8 cellular contexts compared by ENCODE assay signal in genomic region chr9:130701059-130702022, GRCh38. TPM values are rescaled to one million over a fixed set of nuclear protein-coding genes. Genes with fewer than 3 reads are reported as not detected.
DNase-seq lines count a peak whose midpoint lies in the region; ATAC-seq, FAIRE-seq and TF ChIP-seq lines count a peak whose summit lies in the region.

No MANE protein-coding gene starts in this region.

- no peak for TF ChIP-seq POLR2A in gastroesophageal sphincter (IDR thresholded peaks at IDR 0.05)

- H3K4me1 Mint-ChIP-seq in type B pancreatic cell (ENCODE audit: unreplicated experiment): peaks cover 4% of the 10 kb centered on the region

- FAIRE-seq in pancreas (lab: Jason Lieb, UNC): no peak

- no peaks in the 10 kb centered on the region for H3K9me3 Mint-ChIP-seq in type B pancreatic cell

- H3K27me3 ChIP-seq in RWPE2 (ENCODE audit: insufficient read depth, poor library complexity, severe bottlenecking) (no peaks in the 10 kb centered on the region), gastroesophageal sphincter (no peaks in the 10 kb centered on the region), pancreas (no peaks in the 10 kb centered on the region)

- no peak for TF ChIP-seq EP300 in gastroesophageal sphincter (IDR thresholded peaks at IDR 0.05)

- DNase-seq in COLO668 (lab: John Stamatoyannopoulos, UW; ENCODE audit: unreplicated experiment): peak; percentile 74
- peak; percentile 62 for DNase-seq in HuH-7.5 (ENCODE audit: low spot score)
- DNase-seq in RWPE2 (ENCODE audit: low spot score): no peak
- DNase-seq in activated gamma-delta T cell treated with anti-CD3 and anti-CD28 coated beads, Interleukin-2, amount 50 U/mL, for 16 hours (ENCODE audit: low read depth): peak; percentile 55
- peak; percentile 55 to 89 (median 76) for DNase-seq in pancreas
- DNase-seq in type B pancreatic cell (ENCODE audit: extremely low spot score, unreplicated experiment): peak; percentile 89

- H3K4me3 ChIP-seq in RWPE2 (ENCODE audit: severe bottlenecking) (no peak overlapping the region), gastroesophageal sphincter (no peak overlapping the region), pancreas (no peak overlapping the region)

- peaks cover 30% of the 10 kb centered on the region for H3K36me3 Mint-ChIP-seq in type B pancreatic cell

- H3K36me3 ChIP-seq in RWPE2 (ENCODE audit: low read depth) (peaks cover 90% of the 10 kb centered on the region), gastroesophageal sphincter (peaks cover 0 to 95% of the 10 kb centered on the region in 2 donors), pancreas (peaks cover 5 to 30% (median 21%) of the 10 kb centered on the region in 3 donors)

- TF ChIP-seq CTCF in RWPE2 (IDR thresholded peaks at IDR 0.05; ENCODE audit: poor library complexity, severe bottlenecking) (peak; percentile 75), gastroesophageal sphincter (IDR thresholded peaks at IDR 0.05) (peak; percentile 93 to 96 (median 95)), pancreas (IDR thresholded peaks at IDR 0.05) (peak; percentile 85 to 92 (median 88)), type B pancreatic cell (conservative IDR thresholded peaks at IDR 0.05) (peak; percentile 98)

- ATAC-seq in RWPE2 (ENCODE audit: low read depth) (peak; percentile 78), gastroesophageal sphincter (peak; percentile 93), pancreas (peak; percentile 81 to 97 (median 94)), HG03045 (IDR thresholded peaks at IDR 0.05; ENCODE audit: unreplicated experiment) (no peak)

- no peak overlapping the region for H3K4me3 Mint-ChIP-seq in type B pancreatic cell

- H3K27me3 Mint-ChIP-seq in type B pancreatic cell: no peaks in the 10 kb centered on the region

- no peaks in the 10 kb centered on the region for H3K9me3 ChIP-seq in RWPE2 (ENCODE audit: severe bottlenecking)
- no peaks in the 10 kb centered on the region for H3K9me3 ChIP-seq in gastroesophageal sphincter
- no peaks in the 10 kb centered on the region for H3K9me3 ChIP-seq in pancreas

- H3K4me1 ChIP-seq in RWPE2 (ENCODE audit: insufficient read depth, poor library complexity, severe bottlenecking) (no peaks in the 10 kb centered on the region), gastroesophageal sphincter (peaks cover 0 to 24% (median 10%) of the 10 kb centered on the region in 3 donors), pancreas (peaks cover 0 to 7% (median 0%) of the 10 kb centered on the region in 3 donors)

- WGBS in gastroesophageal sphincter (ENCODE audit: low coverage in 1 of 2), 2 donors: 31 to 42% methylated on average over 9 to 11 of the region's 13 CpGs
- WGBS in pancreas, 2 donors: 57 to 60% methylated on average over 13 of the region's 13 CpGs

- peak overlapping the region; percentile 28 for H3K27ac Mint-ChIP-seq in type B pancreatic cell

- H3K27ac ChIP-seq in RWPE2 (ENCODE audit: poor library complexity, severe bottlenecking) (no peak overlapping the region), gastroesophageal sphincter (peak overlapping the region; percentile 5 to 73 (median 62)), pancreas (no peak overlapping the region)

- intact Hi-C loops in pancreas (cut with DNase I): loop anchor here in 2 of 3 donors (10.0 kb wide), 2 partner anchors 163 to 343 kb away; no protein-coding TSS in a partner anchor

RNA-seq across cellular contexts. Expression of gene EXOSC2, which starts 7.8 kb away (rescaled TPM):
- 10 to 100 TPM; 15.9 to 32.3 (median 26.8) TPM for total RNA-seq in gastroesophageal sphincter
- 10 to 100 TPM in 5 of 6 donors, 1 to 10 TPM in 1; 9.1 to 15.5 (median 11.6) TPM for total RNA-seq in pancreas
- polyA plus RNA-seq in pancreas: 10 to 100 TPM in 1 of 2 donors, 1 to 10 TPM in 1; 9.1 to 14.1 TPM
- 38.9 and 57.2 TPM in 2 replicates for total RNA-seq in type B pancreatic cell (ENCODE audit: low replicate concordance)

RNA-seq across cellular contexts. Expression of gene PRDM12, which starts 36.9 kb away (rescaled TPM):
- total RNA-seq in gastroesophageal sphincter: not detected
- total RNA-seq in pancreas: under 1 TPM in 2 of 6 donors, not detected in 4; 0.06 TPM
- under 1 TPM in 1 of 2 donors, not detected in 1; 0.02 TPM for polyA plus RNA-seq in pancreas
- total RNA-seq in type B pancreatic cell (ENCODE audit: low replicate concordance): 0.34 and 0.50 TPM in 2 replicates

Comparison
In these comparisons a context has a peak if more than half of its experiments do, and no peak if none do; other contexts are left out.
1. H3K27ac ChIP-seq: peak in gastroesophageal sphincter (4 of 4); none in RWPE2 (single experiment) and pancreas (0 of 4).
2. Peak in every context shown above with its lines, with median percentiles within 50 percentile points of each other: CTCF ChIP-seq.